Comparison of ENCODE assay signal across 18 cellular contexts in the genomic region with DNA sequence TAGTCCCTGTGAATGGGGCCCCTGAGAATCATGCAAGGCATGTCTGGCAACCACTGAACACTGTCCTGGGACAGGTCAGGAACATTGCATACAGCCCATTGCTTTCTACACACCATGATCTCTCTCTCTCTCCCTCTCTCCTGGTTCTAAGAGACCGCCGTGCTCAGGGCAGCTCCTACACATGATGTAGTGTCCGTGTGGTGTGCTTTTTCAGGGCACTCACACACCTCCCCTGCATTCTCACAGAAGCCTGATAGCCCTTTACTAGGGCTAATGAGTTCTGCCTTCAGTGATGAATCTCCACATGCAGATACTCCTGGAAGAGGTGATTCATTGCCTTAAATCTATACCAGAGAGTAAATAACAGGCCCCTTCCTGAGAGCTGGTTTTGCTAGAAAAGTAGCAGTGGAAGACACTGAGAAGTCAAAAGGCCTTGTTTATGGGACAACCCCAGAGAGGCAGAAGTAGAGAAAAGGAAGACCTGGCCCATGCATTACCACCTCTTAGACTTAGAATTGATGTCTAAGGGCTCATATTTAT. TPM values are rescaled to one million over a fixed set of nuclear protein-coding genes. Genes with fewer than 3 reads are reported as not detected.
DNase-seq lines count a peak whose midpoint lies in the region; ATAC-seq and TF ChIP-seq lines count a peak whose summit lies in the region.
"Had no signal": no experiment of that assay in that cellular context is flagged by ENCODE, and none has a peak within 500 bp of the region (broad histone marks: within the 10 kb centered on the region; RNA-seq: fewer than 3 reads in every experiment).

No MANE protein-coding gene starts in this region.

- H3K4me3 ChIP-seq in PC-3 (ENCODE audit: low read length), result no peak overlapping the region
- H3K4me3 ChIP-seq in osteoblast (ENCODE audit: insufficient read depth, low read length), result no peak overlapping the region
- H3K4me3 ChIP-seq: BLaER1, GM12878, GM23338 had no signal

- H4K20me1 ChIP-seq in PC-3 (ENCODE audit: low read length) (no peaks in the 10 kb centered on the region), osteoblast (ENCODE audit: insufficient read depth, low read length) (no peaks in the 10 kb centered on the region)
- H4K20me1 ChIP-seq: BLaER1 had no signal

- H3K9ac ChIP-seq in PC-3 (ENCODE audit: low read length), result no peak overlapping the region
- H3K9ac ChIP-seq: BLaER1 had no signal

- POLR2A ChIA-PET in PC-3 (lab: Charles Lee; ENCODE audit: unreplicated experiment), result interaction anchor here (0.6 kb wide), 1 partner anchor 162 kb away, joined by 5 read pairs; no protein-coding TSS in a partner anchor
- POLR2A ChIA-PET in activated CD4-positive, alpha-beta T cell treated with anti-CD3 and anti-CD28 coated beads, Interleukin-2, amount 10 ng/mL, durations not matched to agents 7 days and 5 days (lab: Charles Lee), result no interaction called here

- no peak overlapping the region for H3K27ac Mint-ChIP-seq in activated CD4-positive, alpha-beta T cell treated with anti-CD3 and anti-CD28 coated beads, Interleukin-2, amount 10 ng/mL, durations not matched to agents 7 days and 5 days
- H3K27ac Mint-ChIP-seq: CD4-positive, alpha-beta memory T cell; GM23338 had no signal

- intact Hi-C loops in PC-3 (cut with micrococcal nuclease), result no loop called here

- H3K9me3 ChIP-seq in PC-3 (ENCODE audit: low read length) (no peaks in the 10 kb centered on the region), osteoblast (ENCODE audit: low read depth, low read length) (peaks cover 2% of the 10 kb centered on the region)
- H3K9me3 ChIP-seq: BLaER1 had no signal

- H3K9me2 ChIP-seq in PC-3 (replicated peaks; ENCODE audit: low read length), result no peaks in the 10 kb centered on the region

- H2AFZ ChIP-seq in PC-3 (ENCODE audit: low read length) (no peak overlapping the region), osteoblast (ENCODE audit: low read length) (no peak overlapping the region)
- H2AFZ ChIP-seq: GM23338 had no signal

- H3K4me2 ChIP-seq in PC-3 (ENCODE audit: low read length) (no peak overlapping the region), osteoblast (ENCODE audit: insufficient read depth, low read length) (no peak overlapping the region)
- H3K4me2 ChIP-seq: BLaER1, GM23338 had no signal

- H3K27me3 ChIP-seq in PC-3 (ENCODE audit: low read length) (no peaks in the 10 kb centered on the region), osteoblast (ENCODE audit: insufficient read depth, low read length) (peaks cover 17% of the 10 kb centered on the region)
- H3K27me3 ChIP-seq: BLaER1 had no signal

- H3K36me3 ChIP-seq in PC-3 (ENCODE audit: low read depth, low read length) (no peaks in the 10 kb centered on the region), osteoblast (ENCODE audit: insufficient read depth, low read length) (no peaks in the 10 kb centered on the region)
- H3K36me3 ChIP-seq: BLaER1 had no signal

- H3K4me1 Mint-ChIP-seq in activated CD4-positive, alpha-beta T cell treated with anti-CD3 and anti-CD28 coated beads, Interleukin-2, amount 10 ng/mL, durations not matched to agents 7 days and 5 days, result peaks cover 2% of the 10 kb centered on the region
- H3K4me1 Mint-ChIP-seq: CD4-positive, alpha-beta memory T cell; GM23338 had no signal

- no peaks in the 10 kb centered on the region for H3K79me2 ChIP-seq in PC-3 (ENCODE audit: low read length)
- H3K79me2 ChIP-seq in osteoblast (ENCODE audit: insufficient read depth, low read length), result no peaks in the 10 kb centered on the region

- H3K27ac ChIP-seq in PC-3 (ENCODE audit: low read length) (no peak overlapping the region), osteoblast (ENCODE audit: low read depth, low read length) (no peak overlapping the region)
- H3K27ac ChIP-seq: BLaER1 had no signal

- peak; percentile 14 for DNase-seq in DMS53 treated with DMSO at 0.1 percent for 48 hours (lab: John Stamatoyannopoulos, UW; ENCODE audit: unreplicated experiment)
- peak; percentile 59 for DNase-seq in PC-3
- DNase-seq in kidney glomerular epithelial cell (lab: John Stamatoyannopoulos, UW), result peak; percentile 3
- peak; percentile 60 for DNase-seq in osteoblast (ENCODE audit: insufficient read length, low spot score, missing footprints)
- DNase-seq in activated CD4-positive, alpha-beta T cell treated with anti-CD3 and anti-CD28 coated beads, Interleukin-2, amount 10 ng/mL, durations not matched to agents 7 days and 5 days, result no peak
- no peak for DNase-seq in NCI-H1417 (lab: John Stamatoyannopoulos, UW)
- DNase-seq in activated gamma-delta T cell (lab: John Stamatoyannopoulos, UW), result no peak
- DNase-seq: 8988T; CD4-positive, alpha-beta memory T cell; DMS153; DND-41; EL; HCEC 1CT had no signal

- peak; percentile 79 for ATAC-seq in PC-3
- ATAC-seq in GM18861 (IDR thresholded peaks at IDR 0.05; ENCODE audit: unreplicated experiment), result no peak
- ATAC-seq: GM12878, GM23338 had no signal

- H3K27me3 Mint-ChIP-seq in activated CD4-positive, alpha-beta T cell treated with anti-CD3 and anti-CD28 coated beads, Interleukin-2, amount 10 ng/mL, durations not matched to agents 7 days and 5 days, result peaks cover 26% of the 10 kb centered on the region

- CTCF ChIA-PET in PC-3 (lab: Charles Lee), result no interaction called here
- CTCF ChIA-PET in activated CD4-positive, alpha-beta T cell treated with anti-CD3 and anti-CD28 coated beads, Interleukin-2, amount 10 ng/mL, durations not matched to agents 7 days and 5 days (lab: Charles Lee), result interaction anchor here (1.5 kb wide), 1 partner anchor 238 kb away, joined by 5 read pairs; no protein-coding TSS in a partner anchor

- peaks cover 17% of the 10 kb centered on the region for H3K4me1 ChIP-seq in PC-3 (ENCODE audit: insufficient read depth, low read length)
- H3K4me1 ChIP-seq in osteoblast (ENCODE audit: insufficient read depth, low read length), result peaks cover 7% of the 10 kb centered on the region

- TF ChIP-seq CTCF in PC-3 (conservative IDR thresholded peaks at IDR 0.05; ENCODE audit: low read depth, low read length) (no peak), osteoblast (IDR thresholded peaks at IDR 0.05; ENCODE audit: extremely low read depth, low read depth, low read length) (no peak)

- BruUV-seq in PC-3 (replicated peaks; lab: Mats Ljungman, UMichigan), result no TSS peak

- no peak overlapping the region for H3K4me3 Mint-ChIP-seq in activated CD4-positive, alpha-beta T cell treated with anti-CD3 and anti-CD28 coated beads, Interleukin-2, amount 10 ng/mL, durations not matched to agents 7 days and 5 days
- H3K4me3 Mint-ChIP-seq: CD4-positive, alpha-beta memory T cell; GM23338 had no signal

- no peaks in the 10 kb centered on the region for H3K9me3 Mint-ChIP-seq in activated CD4-positive, alpha-beta T cell treated with anti-CD3 and anti-CD28 coated beads, Interleukin-2, amount 10 ng/mL, durations not matched to agents 7 days and 5 days
- H3K9me3 Mint-ChIP-seq: GM23338 had no signal

- H3K36me3 Mint-ChIP-seq in activated CD4-positive, alpha-beta T cell treated with anti-CD3 and anti-CD28 coated beads, Interleukin-2, amount 10 ng/mL, durations not matched to agents 7 days and 5 days (ENCODE audit: low read depth), result no peaks in the 10 kb centered on the region
- H3K36me3 Mint-ChIP-seq: CD4-positive, alpha-beta memory T cell had no signal

- no peaks in the 10 kb centered on the region for H3F3A ChIP-seq in PC-3 (ENCODE audit: low read length, unreplicated experiment)

RNA-seq across cellular contexts. Expression of a gene that starts 7.1 kb away (rescaled TPM):
- total RNA-seq in PC-3 (2014; rRNA removed) (0.46 and 1.4 TPM in 2 replicates), osteoblast (49.9 and 58.9 TPM in 2 replicates)
- total RNA-seq in activated CD4-positive, alpha-beta T cell treated with anti-CD3 and anti-CD28 coated beads, Interleukin-2, amount 10 ng/mL, durations not matched to agents 7 days and 5 days, result not detected
- total RNA-seq: G401, GM12878 had no signal

RNA-seq across cellular contexts. Expression of a gene that starts 38.7 kb away (rescaled TPM):
- total RNA-seq in PC-3 (2014; rRNA removed) (1.6 and 2.6 TPM in 2 replicates), osteoblast (under 0.01 TPM in 1 of 2 replicates, not detected in the other)
- under 1 TPM in 1 of 2 experiments, not detected in 1; 0.06 TPM for total RNA-seq in activated CD4-positive, alpha-beta T cell treated with anti-CD3 and anti-CD28 coated beads, Interleukin-2, amount 10 ng/mL, durations not matched to agents 7 days and 5 days
- total RNA-seq: CD4-positive, alpha-beta memory T cell had no signal

Comparison
In these comparisons a context has a peak if more than half of its experiments do, and no peak if none do; other contexts are left out.
1. DNase-seq: peak in DMS53 treated with DMSO at 0.1 percent for 48 hours (single experiment), PC-3 (single experiment), kidney glomerular epithelial cell (single experiment) and osteoblast (single experiment); none in activated CD4-positive, alpha-beta T cell treated with anti-CD3 and anti-CD28 coated beads, Interleukin-2, amount 10 ng/mL, durations not matched to agents 7 days and 5 days (single experiment), NCI-H1417 (0 of 3) and activated gamma-delta T cell (single experiment).
2. RNA of a gene that starts 7.1 kb away (total RNA-seq): 49.9 to 58.9 TPM in osteoblast; 0.46 to 1.4 TPM in PC-3 and not detected in activated CD4-positive, alpha-beta T cell treated with anti-CD3 and anti-CD28 coated beads, Interleukin-2, amount 10 ng/mL, durations not matched to agents 7 days and 5 days; every median in the first group is over 10 times any median in the second.